26 cellular contexts compared by ENCODE assay signal in genomic region chr5:58201922-58202648, GRCh38.
DNase-seq lines count a peak whose midpoint lies in the region; ATAC-seq, FAIRE-seq and TF ChIP-seq lines count a peak whose summit lies in the region.
"Had no signal": no experiment of that assay in that cellular context is flagged by ENCODE, and none has a peak within 500 bp of the region (broad histone marks: within the 10 kb centered on the region; RNA-seq: fewer than 3 reads in every experiment).

No MANE protein-coding gene starts in this region.

- no peak overlapping the region for H2BK120ac ChIP-seq in H1 (replicated peaks; ENCODE audit: low read depth, low read length)

- 93% methylated on average over 6 of the region's 6 CpGs; no CpG with 5 or more reads in 1 of the 2 experiments for WGBS in H1 (ENCODE audit: extremely low coverage in 1 of 2, insufficient coverage in 1 of 2, insufficient read length in 1 of 2, insufficient replicate concordance in 2 of 2, low coverage in 1 of 2, low lambda C conversion rate in 2 of 2, missing lambda C conversion rate in 1 of 2), 2 experiments

- no TSS peak for BruUV-seq in PC-3 (replicated peaks; lab: Mats Ljungman, UMichigan)

- POLR2A ChIA-PET in PC-3 (lab: Charles Lee; ENCODE audit: unreplicated experiment): no interaction called here
- POLR2A ChIA-PET in H1 (lab: Charles Lee; ENCODE audit: partially characterized antibody): no interaction called here
- POLR2A ChIA-PET in naive thymus-derived CD8-positive, alpha-beta T cell (lab: Charles Lee): no interaction called here

- H3F3A ChIP-seq in PC-3 (ENCODE audit: low read length, unreplicated experiment): no peaks in the 10 kb centered on the region
- no peaks in the 10 kb centered on the region for H3F3A ChIP-seq in neural cell (ENCODE audit: insufficient read depth, low read length, poor library complexity, severe bottlenecking)

- H3K79me1 ChIP-seq in H1 (ENCODE audit: low read depth, low read length): no peaks in the 10 kb centered on the region

- no peak overlapping the region for H3K18ac ChIP-seq in H1 (ENCODE audit: extremely low read depth, low read length)

- no peaks in the 10 kb centered on the region for H3K27me3 ChIP-seq in PC-3 (ENCODE audit: low read length)
- H3K27me3 ChIP-seq in H1 (replicated peaks in 1 of 4; ENCODE audit: control insufficient read depth in 3 of 4, extremely low read depth in 1 of 4, insufficient read depth in 3 of 4, low read length in 3 of 4): no peaks in the 10 kb centered on the region
- H3K27me3 ChIP-seq in neural cell (ENCODE audit: insufficient read depth, low read depth, low read length): no peaks in the 10 kb centered on the region
- H3K27me3 ChIP-seq in ascending aorta: no peaks in the 10 kb centered on the region
- H3K27me3 ChIP-seq: adrenal gland, BLaER1, MG63, upper lobe of left lung had no signal

- H3K4me3 ChIP-seq in PC-3 (ENCODE audit: low read length): no peak overlapping the region
- H3K4me3 ChIP-seq in H1 (ENCODE audit: extremely low read depth in 1 of 4, insufficient read depth in 2 of 4, low read depth in 3 of 4, low read length in 4 of 4): no peak overlapping the region
- no peak overlapping the region for H3K4me3 ChIP-seq in neural cell (ENCODE audit: low read length)
- no peak overlapping the region for H3K4me3 ChIP-seq in ascending aorta
- H3K4me3 ChIP-seq: adrenal gland, BLaER1, MG63, upper lobe of left lung had no signal

- H3K27ac ChIP-seq in PC-3 (ENCODE audit: low read length) (no peak overlapping the region), H1 (ENCODE audit: low read depth, low read length) (no peak overlapping the region), neural cell (ENCODE audit: low read length) (peak overlapping the region; percentile 61), ascending aorta (no peak overlapping the region)
- H3K27ac ChIP-seq: adrenal gland, BLaER1, upper lobe of left lung had no signal

- H2AFZ ChIP-seq in PC-3 (ENCODE audit: low read length) (no peak overlapping the region), H1 (ENCODE audit: low read length) (no peak overlapping the region), neural cell (ENCODE audit: low read depth, low read length) (no peak overlapping the region)

- in situ Hi-C loops in Caki2 (cut with HindIII; ENCODE audit: low pct_unique_long_range_greater_than_20kb, low sequenced_read_pairs): no loop called here

- H3K36me3 ChIP-seq in PC-3 (ENCODE audit: low read depth, low read length) (no peaks in the 10 kb centered on the region), H1 (ENCODE audit: control insufficient read depth in 2 of 4, insufficient read depth in 4 of 4, low read length in 3 of 4) (no peaks in the 10 kb centered on the region), neural cell (ENCODE audit: insufficient read depth, low read length) (no peaks in the 10 kb centered on the region), ascending aorta (no peaks in the 10 kb centered on the region)
- H3K36me3 ChIP-seq: adrenal gland, BLaER1, MG63, upper lobe of left lung had no signal

- H3K9me3 Mint-ChIP-seq in naive thymus-derived CD8-positive, alpha-beta T cell: no peaks in the 10 kb centered on the region
- H3K9me3 Mint-ChIP-seq: T-helper 1 cell treated with Interleukin-12 subunit alpha and Interleukin-12 subunit beta and Interleukin-4 antibody, amounts not matched to agents 30 μg/mL and 1 μg/mL, for 36 hours had no signal

- peaks cover 0 to 5% (median 0%) of the 10 kb centered on the region in 5 donors for H3K27me3 Mint-ChIP-seq in naive thymus-derived CD8-positive, alpha-beta T cell
- H3K27me3 Mint-ChIP-seq: IgD-negative memory B cell, progenitor cell of endocrine pancreas had no signal

- no peak overlapping the region for H2BK5ac ChIP-seq in H1 (ENCODE audit: low read depth, low read length)

- H3K27ac Mint-ChIP-seq in naive thymus-derived CD8-positive, alpha-beta T cell: no peak overlapping the region
- H3K27ac Mint-ChIP-seq: progenitor cell of endocrine pancreas; T-helper 1 cell treated with Interleukin-12 subunit alpha and Interleukin-12 subunit beta and Interleukin-4 antibody, amounts not matched to agents 30 μg/mL and 1 μg/mL, for 36 hours had no signal

- no peak overlapping the region for H3K23ac ChIP-seq in H1 (ENCODE audit: insufficient read length)

- no peak for ATAC-seq in PC-3
- ATAC-seq in naive thymus-derived CD8-positive, alpha-beta T cell: no peak

- peak; percentile 28 to 39 for TF ChIP-seq RAD21 in H1 (IDR thresholded peaks at IDR 0.05 in 1 of 2, conservative IDR thresholded peaks at IDR 0.05 in 1 of 2; ENCODE audit: low read depth in 2 of 2, low read length in 2 of 2)
- TF ChIP-seq RAD21 in neural cell (conservative IDR thresholded peaks at IDR 0.05): no peak

- intact Hi-C loops in PC-3 (cut with micrococcal nuclease) (no loop called here), ascending aorta (cut with DNase I) (no loop called here)

- no peak overlapping the region for H4K91ac ChIP-seq in H1 (replicated peaks; ENCODE audit: insufficient read length, low read length)

- no peaks in the 10 kb centered on the region for H3K4me1 Mint-ChIP-seq in naive thymus-derived CD8-positive, alpha-beta T cell
- H3K4me1 Mint-ChIP-seq: IgD-negative memory B cell had no signal

- no peak for FAIRE-seq in H1 (lab: Jason Lieb, UNC)
- FAIRE-seq: GM19239, small intestine had no signal

- H3K4me1 ChIP-seq in PC-3 (ENCODE audit: insufficient read depth, low read length): peaks cover 12% of the 10 kb centered on the region
- H3K4me1 ChIP-seq in H1 (replicated peaks in 1 of 4; ENCODE audit: control insufficient read depth in 3 of 4, insufficient read depth in 4 of 4, low read length in 3 of 4): no peaks in the 10 kb centered on the region
- peaks cover 0 to 7% of the 10 kb centered on the region in 2 donors for H3K4me1 ChIP-seq in ascending aorta
- H3K4me1 ChIP-seq: adrenal gland, BLaER1, upper lobe of left lung had no signal

- no peak for TF ChIP-seq CTCF in PC-3 (conservative IDR thresholded peaks at IDR 0.05; ENCODE audit: low read depth, low read length)
- TF ChIP-seq CTCF in H1 (IDR thresholded peaks at IDR 0.05; ENCODE audit: control extremely low read depth in 1 of 3, insufficient read depth in 1 of 3, low read depth in 1 of 3, low read length in 3 of 3): no peak
- no peak for TF ChIP-seq CTCF in neural cell (IDR thresholded peaks at IDR 0.05; ENCODE audit: poor library complexity, severe bottlenecking)
- no peak for TF ChIP-seq CTCF in ascending aorta (IDR thresholded peaks at IDR 0.05)

- CTCF ChIA-PET in PC-3 (lab: Charles Lee): no interaction called here
- CTCF ChIA-PET in H1 (lab: Charles Lee; ENCODE audit: partially characterized antibody): interaction anchor here (0.8 to 1.7 kb wide), 2 partner anchors 258 to 314 kb away, joined by 3 to 6 read pairs; partner anchors contain the start of gene PLK2

- H3K9me2 ChIP-seq in PC-3 (replicated peaks; ENCODE audit: low read length) (no peaks in the 10 kb centered on the region), neural cell (ENCODE audit: insufficient read depth, low read length) (no peaks in the 10 kb centered on the region)

- H2AK5ac ChIP-seq in H1 (ENCODE audit: low read depth, low read length): no peak overlapping the region

- no peak overlapping the region for H4K8ac ChIP-seq in H1 (ENCODE audit: extremely low read depth, insufficient read depth, low read length)

- no peak overlapping the region for H3K56ac ChIP-seq in H1 (replicated peaks; ENCODE audit: insufficient read length, low read depth, low read length)

- H2BK20ac ChIP-seq in H1 (ENCODE audit: low read length): no peak overlapping the region

- H3K4me2 ChIP-seq in PC-3 (ENCODE audit: low read length) (no peak overlapping the region), H1 (ENCODE audit: insufficient read depth in 1 of 2, low read depth in 2 of 2, low read length in 2 of 2) (no peak overlapping the region), neural cell (ENCODE audit: low read length) (no peak overlapping the region)
- H3K4me2 ChIP-seq: BLaER1 had no signal

- TF ChIP-seq POLR2A in H1 (IDR thresholded peaks at IDR 0.05; ENCODE audit: control extremely low read depth in 1 of 2, low read depth in 2 of 2, low read length in 2 of 2): no peak

- TF ChIP-seq EP300 in H1 (IDR thresholded peaks at IDR 0.05; ENCODE audit: borderline replicate concordance in 1 of 2, low read depth in 2 of 2, low read length in 2 of 2): no peak
- peak; percentile 52 for TF ChIP-seq EP300 in neural cell (conservative IDR thresholded peaks at IDR 0.05; ENCODE audit: poor library complexity, severe bottlenecking)

- H3K9ac ChIP-seq in PC-3 (ENCODE audit: low read length) (no peak overlapping the region), H1 (replicated peaks in 1 of 4; ENCODE audit: extremely low read depth in 1 of 4, low read depth in 3 of 4, low read length in 3 of 4) (no peak overlapping the region), neural cell (ENCODE audit: low read length) (no peak overlapping the region)
- H3K9ac ChIP-seq: BLaER1 had no signal

- H3K23me2 ChIP-seq in H1 (ENCODE audit: low read depth, low read length): no peaks in the 10 kb centered on the region

- no peak overlapping the region for H2BK15ac ChIP-seq in H1 (ENCODE audit: low read length)

- no peaks in the 10 kb centered on the region for H4K20me1 ChIP-seq in PC-3 (ENCODE audit: low read length)
- no peaks in the 10 kb centered on the region for H4K20me1 ChIP-seq in H1 (replicated peaks in 1 of 2; ENCODE audit: control insufficient read depth in 1 of 2, insufficient read depth in 2 of 2, low read length in 2 of 2)
- no peaks in the 10 kb centered on the region for H4K20me1 ChIP-seq in neural cell (ENCODE audit: insufficient read depth)
- H4K20me1 ChIP-seq: BLaER1 had no signal

- H3K9me3 ChIP-seq in PC-3 (ENCODE audit: low read length) (no peaks in the 10 kb centered on the region), H1 (ENCODE audit: insufficient read depth in 2 of 2, low read depth in 1 of 2, low read length in 1 of 2) (no peaks in the 10 kb centered on the region), neural cell (ENCODE audit: low read length) (no peaks in the 10 kb centered on the region), ascending aorta (no peaks in the 10 kb centered on the region)
- H3K9me3 ChIP-seq: adrenal gland, BLaER1, upper lobe of left lung had no signal

- no peak overlapping the region for H3K4ac ChIP-seq in H1 (replicated peaks; ENCODE audit: insufficient read length, low read depth, low read length)

- H4K5ac ChIP-seq in H1 (ENCODE audit: insufficient read length, low read depth, low read length): no peak overlapping the region

- DNase-seq in Caki2 (ENCODE audit: low read depth) (peak; percentile 66), PC-3 (peak; percentile 5), H1 (ENCODE audit: low read depth in 1 of 2, low spot score in 2 of 2) (no peak), ascending aorta (ENCODE audit: low spot score in 2 of 2) (no peak), H4 (ENCODE audit: low spot score) (no peak)
- DNase-seq in naive thymus-derived CD8-positive, alpha-beta T cell: no peak
- no peak for DNase-seq in activated T-cell treated with anti-CD3 and anti-CD28 coated beads, Interleukin-2, amount 50 U/mL, for 1 hour
- DNase-seq: ACHN; activated CD4-positive, alpha-beta T cell treated with anti-CD3 and anti-CD28 coated beads for 48 hours; activated naive CD4-positive, alpha-beta T cell; activated T-cell treated with anti-CD3 and anti-CD28 coated beads, Interleukin-2, amount 50 U/mL, for 48 hours; adrenal gland; COR-L47; cortex of kidney; MG63; NCI-H1417 treated with DMSO at 0.1 percent for 48 hours; NCI-H510A; small intestine; stimulated activated CD4-positive, alpha-beta T cell treated with anti-CD3 and anti-CD28 coated beads, Interleukin-1b, Interleukin-23, amount 100 ng/mL, for 48 hours; upper lobe of left lung had no signal

- no peak overlapping the region for H2BK12ac ChIP-seq in H1 (ENCODE audit: low read depth, low read length)

- H3K36me3 Mint-ChIP-seq in naive thymus-derived CD8-positive, alpha-beta T cell: no peaks in the 10 kb centered on the region
- H3K36me3 Mint-ChIP-seq: IgD-negative memory B cell had no signal

- H3K14ac ChIP-seq in H1 (ENCODE audit: insufficient read length): no peak overlapping the region

- H3K4me3 Mint-ChIP-seq in naive thymus-derived CD8-positive, alpha-beta T cell: no peak overlapping the region
- H3K4me3 Mint-ChIP-seq: IgD-negative memory B cell; T-helper 1 cell treated with Interleukin-12 subunit alpha and Interleukin-12 subunit beta and Interleukin-4 antibody, amounts not matched to agents 30 μg/mL and 1 μg/mL, for 36 hours had no signal

- H3K79me2 ChIP-seq in PC-3 (ENCODE audit: low read length) (no peaks in the 10 kb centered on the region), H1 (ENCODE audit: control insufficient read depth in 1 of 2, insufficient read depth in 2 of 2, low read length in 2 of 2) (no peaks in the 10 kb centered on the region), neural cell (replicated peaks; ENCODE audit: insufficient read depth, low read length) (no peaks in the 10 kb centered on the region)

Comparison
In these comparisons a context has a peak if more than half of its experiments do, and no peak if none do; other contexts are left out.
1. DNase-seq: peak in Caki2 (single experiment) and PC-3 (single experiment); none in H1 (0 of 2), naive thymus-derived CD8-positive, alpha-beta T cell (0 of 10), ascending aorta (0 of 2), activated T-cell treated with anti-CD3 and anti-CD28 coated beads, Interleukin-2, amount 50 U/mL, for 1 hour (single experiment) and H4 (single experiment).